In the genomic region with DNA sequence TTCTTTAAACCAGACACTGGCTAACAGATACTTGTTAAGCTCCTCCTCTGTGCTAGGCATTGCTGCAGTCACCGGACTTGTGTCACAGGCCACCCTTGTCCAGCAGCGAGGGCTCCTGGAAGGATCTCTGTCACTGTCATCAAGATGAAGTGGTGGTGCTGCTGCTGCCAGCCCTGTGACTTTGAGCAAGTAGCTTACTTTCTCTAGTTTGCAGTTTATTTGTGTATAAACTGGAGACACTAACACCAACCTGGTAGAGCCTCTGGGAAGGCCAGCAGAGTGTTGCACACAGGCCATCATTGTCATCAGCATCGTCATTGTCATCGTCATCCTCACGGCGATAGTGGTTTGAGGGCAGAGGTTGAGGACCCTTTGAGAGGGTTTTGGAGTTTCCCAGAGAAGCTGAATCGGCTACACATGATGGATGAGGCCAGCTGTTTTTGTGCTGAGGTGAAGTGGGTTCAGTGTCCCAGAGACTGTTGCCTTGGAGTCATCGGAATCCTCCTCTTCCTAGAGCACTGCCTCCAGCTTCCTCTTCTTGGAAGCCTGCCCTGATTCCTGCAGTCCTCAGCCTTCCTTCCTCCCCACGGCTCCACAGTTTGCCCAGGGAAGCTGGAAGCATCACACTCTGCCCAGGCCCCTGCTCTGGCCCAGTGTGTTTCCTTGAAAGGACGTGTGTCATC, we compare ENCODE assay signal across 18 cellular contexts.
A peak's percentile ranks its signal among the peaks of the same experiment; 100 is the strongest.
DNase-seq lines count a peak whose midpoint lies in the region; ATAC-seq and TF ChIP-seq lines count a peak whose summit lies in the region.
"Had no signal": no experiment of that assay in that cellular context is flagged by ENCODE, and none has a peak within 500 bp of the region (broad histone marks: within the 10 kb centered on the region; RNA-seq: fewer than 3 reads in every experiment).

No MANE protein-coding gene starts in this region.

- CTCF ChIA-PET in MCF 10A (lab: Yijun Ruan, JAX) = interaction anchor here (0.7 kb wide), 1 partner anchor 482 kb away, joined by 3 read pairs; no protein-coding TSS in a partner anchor

- H3K27me3 ChIP-seq in body of pancreas (no peaks in the 10 kb centered on the region), left ventricle myocardium inferior (ENCODE audit: low read depth) (no peaks in the 10 kb centered on the region)
- H3K27me3 ChIP-seq: vagina had no signal

- ATAC-seq in body of pancreas = peak; percentile 26
- no peak for ATAC-seq in HG03159 (IDR thresholded peaks at IDR 0.05; ENCODE audit: unreplicated experiment)
- no peak for ATAC-seq in HG03097 (IDR thresholded peaks at IDR 0.05; ENCODE audit: low FRiP score, unreplicated experiment)
- ATAC-seq: stimulated activated naive B cell treated with anti-CD40 and anti-IgM and Interleukin-4, amounts not matched to agents 10 μg/mL and 1 μg/mL and 100 μg/mL, for 72 hours had no signal

- DNase-seq in A172 (ENCODE audit: low spot score) (peak; percentile 49), body of pancreas (no peak), left ventricle myocardium inferior (no peak), nephron progenitor cell (no peak), NCI-H1694 treated with DMSO at 0.1 percent for 48 hours (lab: John Stamatoyannopoulos, UW) (no peak), MCF 10A (ENCODE audit: unreplicated experiment) (no peak)
- DNase-seq: activated CD4-positive, alpha-beta memory T cell treated with anti-CD3 and anti-CD28 coated beads, Interleukin-2, amount 10 ng/mL, durations not matched to agents 7 days and 5 days; amygdala; CD8-positive, alpha-beta memory T cell; GDM1; NCI-H1092 treated with DMSO at 0.1 percent for 48 hours; NCI-H446 treated with DMSO at 0.1 percent for 48 hours; stimulated activated naive B cell treated with anti-CD40 and anti-IgM and Interleukin-4, amounts not matched to agents 10 μg/mL and 1 μg/mL and 100 μg/mL, for 72 hours had no signal

- peaks cover 9% of the 10 kb centered on the region for H3K4me1 ChIP-seq in body of pancreas
- peaks cover 97% of the 10 kb centered on the region for H3K4me1 ChIP-seq in left ventricle myocardium inferior

- no peak overlapping the region for H3K27ac ChIP-seq in body of pancreas
- H3K27ac ChIP-seq in left ventricle myocardium inferior (replicated peaks) = peak overlapping the region; percentile 93
- H3K27ac ChIP-seq: vagina had no signal

- peaks cover 22% of the 10 kb centered on the region for H3K36me3 Mint-ChIP-seq in nephron progenitor cell (ENCODE audit: low read depth)
- peaks cover 2% of the 10 kb centered on the region for H3K36me3 Mint-ChIP-seq in MCF 10A (ENCODE audit: insufficient read depth, unreplicated experiment)

- 79 to 83% methylated on average over 9 to 10 of the region's 10 CpGs for WGBS in body of pancreas, 2 donors

- H3K9me3 ChIP-seq in body of pancreas (no peaks in the 10 kb centered on the region), left ventricle myocardium inferior (replicated peaks) (no peaks in the 10 kb centered on the region)
- H3K9me3 ChIP-seq: vagina had no signal

- H3K4me3 Mint-ChIP-seq in nephron progenitor cell (peak overlapping the region; percentile 42), MCF 10A (ENCODE audit: unreplicated experiment) (no peak overlapping the region)
- H3K4me3 Mint-ChIP-seq: activated CD4-positive, alpha-beta memory T cell treated with anti-CD3 and anti-CD28 coated beads, Interleukin-2, amount 10 ng/mL, durations not matched to agents 7 days and 5 days; activated T-helper 1 cell treated with anti-CD3 and anti-CD28 coated beads, Interleukin-12 subunit alpha, Interleukin-12 subunit beta, Interleukin-2, Interleukin-4 antibody, amounts not matched to agents 30 ng/mL and 10 ng/mL and 1 ng/mL, durations not matched to agents 14 hours and 24 hours and 36 hours; CD8-positive, alpha-beta memory T cell; stimulated activated naive B cell treated with anti-CD40 and anti-IgM and Interleukin-4, amounts not matched to agents 10 μg/mL and 1 μg/mL and 100 μg/mL, for 72 hours had no signal

- H3K4me1 Mint-ChIP-seq in nephron progenitor cell (peaks cover 85% of the 10 kb centered on the region), MCF 10A (ENCODE audit: insufficient read depth, unreplicated experiment) (peaks cover 4% of the 10 kb centered on the region)

- POLR2A ChIA-PET in MCF 10A (lab: Yijun Ruan, JAX) = no interaction called here

- H3K36me3 ChIP-seq in body of pancreas (replicated peaks in 1 of 2; ENCODE audit: insufficient read depth in 1 of 2, low read depth in 2 of 2) (no peaks in the 10 kb centered on the region), left ventricle myocardium inferior (no peaks in the 10 kb centered on the region)
- H3K36me3 ChIP-seq: vagina had no signal

- H3K9me3 Mint-ChIP-seq in nephron progenitor cell (no peaks in the 10 kb centered on the region), MCF 10A (ENCODE audit: unreplicated experiment) (no peaks in the 10 kb centered on the region)
- H3K9me3 Mint-ChIP-seq: activated CD4-positive, alpha-beta memory T cell treated with anti-CD3 and anti-CD28 coated beads, Interleukin-2, amount 10 ng/mL, durations not matched to agents 7 days and 5 days; activated T-helper 1 cell treated with anti-CD3 and anti-CD28 coated beads, Interleukin-12 subunit alpha, Interleukin-12 subunit beta, Interleukin-2, Interleukin-4 antibody, amounts not matched to agents 30 ng/mL and 10 ng/mL and 1 ng/mL, durations not matched to agents 14 hours and 24 hours and 36 hours; CD8-positive, alpha-beta memory T cell; stimulated activated naive B cell treated with anti-CD40 and anti-IgM and Interleukin-4, amounts not matched to agents 10 μg/mL and 1 μg/mL and 100 μg/mL, for 72 hours had no signal

- H3K27me3 Mint-ChIP-seq in nephron progenitor cell (ENCODE audit: low read depth, poor library complexity) (no peaks in the 10 kb centered on the region), MCF 10A (ENCODE audit: insufficient read depth, unreplicated experiment) (no peaks in the 10 kb centered on the region)
- H3K27me3 Mint-ChIP-seq: activated CD4-positive, alpha-beta memory T cell treated with anti-CD3 and anti-CD28 coated beads, Interleukin-2, amount 10 ng/mL, durations not matched to agents 7 days and 5 days; CD8-positive, alpha-beta memory T cell; stimulated activated naive B cell treated with anti-CD40 and anti-IgM and Interleukin-4, amounts not matched to agents 10 μg/mL and 1 μg/mL and 100 μg/mL, for 72 hours had no signal

- TF ChIP-seq POLR2A in body of pancreas (IDR thresholded peaks at IDR 0.05) = no peak

- H3K4me3 ChIP-seq in body of pancreas (no peak overlapping the region), left ventricle myocardium inferior (no peak overlapping the region)
- H3K4me3 ChIP-seq: SK-N-MC, vagina had no signal

- H3K27ac Mint-ChIP-seq in nephron progenitor cell (peak overlapping the region; percentile 89), MCF 10A (ENCODE audit: low read depth, unreplicated experiment) (no peak overlapping the region)
- H3K27ac Mint-ChIP-seq: activated CD4-positive, alpha-beta memory T cell treated with anti-CD3 and anti-CD28 coated beads, Interleukin-2, amount 10 ng/mL, durations not matched to agents 7 days and 5 days had no signal

- no TSS peak for BruUV-seq in MCF 10A (replicated peaks; lab: Mats Ljungman, UMichigan)

- TF ChIP-seq CTCF in body of pancreas (IDR thresholded peaks at IDR 0.05) = no peak
- no peak for TF ChIP-seq CTCF in left ventricle myocardium inferior (IDR thresholded peaks at IDR 0.05; ENCODE audit: borderline replicate concordance)
- TF ChIP-seq CTCF in nephron progenitor cell (IDR thresholded peaks at IDR 0.05) = no peak
- no peak for TF ChIP-seq CTCF in MCF 10A (IDR thresholded peaks at IDR 0.05; ENCODE audit: unreplicated experiment)

- intact Hi-C loops in body of pancreas (cut with DNase I) = no loop called here
- intact Hi-C loops in left ventricle myocardium inferior (cut with micrococcal nuclease) = no loop called here
- intact Hi-C loops in MCF 10A (cut with micrococcal nuclease) = no loop called here
